Comparison of ENCODE assay signal across 9 cellular contexts in genomic region chr4:168632246-168632832, GRCh38.
DNase-seq lines count a peak whose midpoint lies in the region; ATAC-seq and TF ChIP-seq lines count a peak whose summit lies in the region.
"Had no signal": no experiment of that assay in that cellular context is flagged by ENCODE, and none has a peak within 500 bp of the region (broad histone marks: within the 10 kb centered on the region; RNA-seq: fewer than 3 reads in every experiment).

No MANE protein-coding gene starts in this region.

- H3K4me3 ChIP-seq in coronary artery (peak overlapping the region; percentile 80), lower lobe of right lung (peak overlapping the region; percentile 60), thymus (ENCODE audit: low read length) (peak overlapping the region; percentile 35)
- H3K4me3 ChIP-seq: K562 had no signal

- intact Hi-C loops in lower lobe of right lung (cut with DNase I): no loop called here
- intact Hi-C loops in sciatic nerve (cut with DNase I): no loop called here

- 16% methylated on average over 8 of the region's 8 CpGs for WGBS in thymus

- H3K27ac ChIP-seq in coronary artery (peak overlapping the region; percentile 69 to 87), lower lobe of right lung (no peak overlapping the region), thymus (ENCODE audit: low read depth) (no peak overlapping the region)

- ATAC-seq in lower lobe of right lung (no peak), sciatic nerve (no peak)

- H3K27me3 ChIP-seq in lower lobe of right lung (ENCODE audit: low read depth): no peaks in the 10 kb centered on the region
- peaks cover 33% of the 10 kb centered on the region for H3K27me3 ChIP-seq in thymus (ENCODE audit: control insufficient read depth, insufficient read depth)

- H3K36me3 ChIP-seq in lower lobe of right lung: no peaks in the 10 kb centered on the region
- H3K36me3 ChIP-seq in thymus (ENCODE audit: control insufficient read depth, insufficient read depth): no peaks in the 10 kb centered on the region

- H3K9me3 ChIP-seq in lower lobe of right lung (no peaks in the 10 kb centered on the region), thymus (ENCODE audit: control insufficient read depth) (no peaks in the 10 kb centered on the region)

- peaks cover 23% of the 10 kb centered on the region for H3K4me1 ChIP-seq in lower lobe of right lung
- H3K4me1 ChIP-seq in thymus (ENCODE audit: control insufficient read depth, insufficient read depth, low read length): no peaks in the 10 kb centered on the region

- TF ChIP-seq CTCF in coronary artery (IDR thresholded peaks at IDR 0.05): no peak
- TF ChIP-seq CTCF in lower lobe of right lung (IDR thresholded peaks at IDR 0.05): no peak

- DNase-seq in NCI-H2029 treated with DMSO at 0.1 percent for 48 hours (lab: John Stamatoyannopoulos, UW) (peak; percentile 18), NCI-H2029 (lab: John Stamatoyannopoulos, UW) (no peak), coronary artery (ENCODE audit: low spot score) (no peak), lower lobe of right lung (no peak), sciatic nerve (ENCODE audit: low spot score) (no peak), CD1c-positive myeloid dendritic cell (ENCODE audit: extremely low spot score) (no peak)
- no peak for DNase-seq in activated CD4-positive, alpha-beta T cell treated with anti-CD3 and anti-CD28 coated beads for 48 hours

Comparison
In these comparisons a context has a peak if more than half of its experiments do, and no peak if none do; other contexts are left out.
1. H3K27ac ChIP-seq: peak in coronary artery (2 of 2); none in lower lobe of right lung (single experiment) and thymus (single experiment).
2. Peak in every context shown above with its lines, with median percentiles within 50 percentile points of each other: H3K4me3 ChIP-seq.